Comparison of ENCODE assay signal across 10 cellular contexts in the genomic region with DNA sequence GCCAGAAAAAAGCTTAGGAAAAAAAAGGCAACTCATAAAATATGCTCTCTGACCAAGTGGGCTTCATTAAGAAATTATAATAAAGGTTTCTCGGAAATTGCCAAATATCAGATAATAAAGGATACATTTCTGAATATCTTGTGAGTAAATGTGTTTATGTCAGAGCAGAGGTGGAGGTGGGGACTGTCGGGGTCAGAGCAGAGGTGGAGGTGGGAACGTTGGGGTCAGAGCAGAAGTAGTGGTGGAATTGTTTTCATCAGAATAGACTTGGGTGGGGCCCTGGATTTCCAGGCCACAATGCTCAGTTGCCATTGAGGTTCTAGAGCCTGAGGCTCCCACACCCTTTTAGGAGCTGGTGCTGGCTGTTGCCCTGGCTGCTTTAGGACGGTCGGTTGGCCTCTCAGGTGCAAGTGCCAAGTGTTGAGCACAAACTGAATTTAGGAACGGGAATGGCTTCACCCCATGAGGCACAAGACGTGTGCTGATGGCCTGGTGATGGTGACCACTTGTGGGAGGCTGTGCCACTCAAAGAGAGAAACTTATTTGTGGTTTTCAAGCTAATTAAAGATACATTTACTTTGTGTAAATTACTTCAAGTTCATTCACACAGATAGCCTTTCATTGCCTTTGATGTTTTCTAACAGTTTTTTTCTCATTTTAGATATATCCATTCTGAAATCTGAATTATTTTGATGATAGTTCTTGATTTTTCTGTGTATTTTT.
DNase-seq lines count a peak whose midpoint lies in the region; ATAC-seq, FAIRE-seq and TF ChIP-seq lines count a peak whose summit lies in the region.
"Had no signal": no experiment of that assay in that cellular context is flagged by ENCODE, and none has a peak within 500 bp of the region (broad histone marks: within the 10 kb centered on the region; RNA-seq: fewer than 3 reads in every experiment).

No MANE protein-coding gene starts in this region.

- H3K27ac ChIP-seq in psoas muscle = no peak overlapping the region

- H3K36me3 Mint-ChIP-seq in Caco-2 (ENCODE audit: insufficient read depth, unreplicated experiment) = no peaks in the 10 kb centered on the region

- DNase-seq in GM12891 (ENCODE audit: insufficient read length, low spot score) (no peak), T-helper 22 cell (ENCODE audit: low read depth) (peak; percentile 10), fibroblast of villous mesenchyme (ENCODE audit: low read depth) (peak; percentile 25), psoas muscle (peak in 1 of 2 donors; percentile 36), Caco-2 (no peak)

- H3K36me3 ChIP-seq in psoas muscle (ENCODE audit: insufficient read depth in 1 of 2, low read depth in 1 of 2) (peaks cover 2 to 5% of the 10 kb centered on the region in 2 donors), Caco-2 (ENCODE audit: control insufficient read depth, insufficient read depth, low read length) (no peaks in the 10 kb centered on the region)

- no TSS peak for BruUV-seq in Caco-2 (replicated peaks; lab: Mats Ljungman, UMichigan)

- H3K27me3 Mint-ChIP-seq in Caco-2 (ENCODE audit: insufficient read depth, unreplicated experiment) = no peaks in the 10 kb centered on the region
- H3K27me3 Mint-ChIP-seq: IgD-negative memory B cell had no signal

- ATAC-seq in HG03039 (IDR thresholded peaks at IDR 0.05; ENCODE audit: unreplicated experiment) (peak; percentile 85), psoas muscle (peak; percentile 62 to 94 (median 76)), GM18519 (IDR thresholded peaks at IDR 0.05; ENCODE audit: low FRiP score, unreplicated experiment) (no peak), HG02884 (IDR thresholded peaks at IDR 0.05; ENCODE audit: unreplicated experiment) (no peak)

- H3K4me1 ChIP-seq in psoas muscle (peaks cover 6% of the 10 kb centered on the region), Caco-2 (no peaks in the 10 kb centered on the region)

- intact Hi-C loops in psoas muscle (cut with DNase I) = no loop called here
- intact Hi-C loops in Caco-2 (cut with micrococcal nuclease; ENCODE audit: unreplicated experiment) = no loop called here

- H3K27me3 ChIP-seq in psoas muscle (ENCODE audit: insufficient read depth in 3 of 3, low read length in 2 of 3) (no peaks in the 10 kb centered on the region), Caco-2 (replicated peaks; ENCODE audit: control insufficient read depth, insufficient read depth, low read length) (no peaks in the 10 kb centered on the region)
- H3K27me3 ChIP-seq: dorsolateral prefrontal cortex had no signal

- no peaks in the 10 kb centered on the region for H3K9me3 Mint-ChIP-seq in Caco-2 (ENCODE audit: unreplicated experiment)
- H3K9me3 Mint-ChIP-seq: IgD-negative memory B cell had no signal

- H3K9me3 ChIP-seq in psoas muscle (no peaks in the 10 kb centered on the region), Caco-2 (no peaks in the 10 kb centered on the region)

- TF ChIP-seq CTCF in fibroblast of villous mesenchyme (IDR thresholded peaks at IDR 0.05; ENCODE audit: insufficient read depth, low read depth, low read length) (no peak), psoas muscle (IDR thresholded peaks at IDR 0.05) (no peak), Caco-2 (IDR thresholded peaks at IDR 0.05; ENCODE audit: insufficient read depth in 1 of 2, low read depth in 1 of 2, low read length in 1 of 2, severe bottlenecking in 1 of 2, unreplicated experiment in 1 of 2) (no peak)

- POLR2A ChIA-PET in Caco-2 (lab: Charles Lee) = no interaction called here

- no peak overlapping the region for H3K4me3 ChIP-seq in fibroblast of villous mesenchyme (ENCODE audit: low read depth, low read length)
- H3K4me3 ChIP-seq in psoas muscle = no peak overlapping the region
- H3K4me3 ChIP-seq in Caco-2 (ENCODE audit: low read depth, low read length) = no peak overlapping the region
- H3K4me3 ChIP-seq: dorsolateral prefrontal cortex had no signal

- FAIRE-seq in GM12891 (lab: Jason Lieb, UNC) = peak; percentile 90

- CTCF ChIA-PET in Caco-2 (lab: Charles Lee) = no interaction called here

- WGBS in psoas muscle, 3 donors = 72 to 81% (median 79%) methylated on average over 7 of the region's 7 CpGs

- H3K27ac Mint-ChIP-seq in Caco-2 (ENCODE audit: unreplicated experiment) = no peak overlapping the region

- no peaks in the 10 kb centered on the region for H3K4me1 Mint-ChIP-seq in Caco-2 (ENCODE audit: low read depth, unreplicated experiment)

- H3K4me3 Mint-ChIP-seq in Caco-2 (ENCODE audit: unreplicated experiment) = no peak overlapping the region
- H3K4me3 Mint-ChIP-seq: IgD-negative memory B cell had no signal

- no peak for TF ChIP-seq POLR2A in GM12891 (IDR thresholded peaks at IDR 0.05; ENCODE audit: low read depth, low read length)

TF ChIP-seq in GM12891, 5 proteins besides CTCF, POLR2A, EP300 and RAD21:
- TF ChIP-seq PAX5 (IDR thresholded peaks at IDR 0.05; ENCODE audit: insufficient read depth, low read length, severe bottlenecking) (no peak), POU2F2 (IDR thresholded peaks at IDR 0.05; ENCODE audit: low read depth, low read length) (no peak), TAF1 (IDR thresholded peaks at IDR 0.05; ENCODE audit: low read depth, low read length) (no peak), SPI1 (IDR thresholded peaks at IDR 0.05; ENCODE audit: low read depth, low read length) (no peak), POLR2AphosphoS5 (IDR thresholded peaks at IDR 0.05; ENCODE audit: low read depth, low read length) (no peak)

Comparison
In these comparisons a context has a peak if more than half of its experiments do, and no peak if none do; other contexts are left out.
1. DNase-seq: peak in T-helper 22 cell (single experiment) and fibroblast of villous mesenchyme (single experiment); none in GM12891 (single experiment) and Caco-2 (0 of 2).
2. ATAC-seq: peak in HG03039 (single experiment) and psoas muscle (4 of 4); none in GM18519 (single experiment) and HG02884 (single experiment).